In the genomic region with DNA sequence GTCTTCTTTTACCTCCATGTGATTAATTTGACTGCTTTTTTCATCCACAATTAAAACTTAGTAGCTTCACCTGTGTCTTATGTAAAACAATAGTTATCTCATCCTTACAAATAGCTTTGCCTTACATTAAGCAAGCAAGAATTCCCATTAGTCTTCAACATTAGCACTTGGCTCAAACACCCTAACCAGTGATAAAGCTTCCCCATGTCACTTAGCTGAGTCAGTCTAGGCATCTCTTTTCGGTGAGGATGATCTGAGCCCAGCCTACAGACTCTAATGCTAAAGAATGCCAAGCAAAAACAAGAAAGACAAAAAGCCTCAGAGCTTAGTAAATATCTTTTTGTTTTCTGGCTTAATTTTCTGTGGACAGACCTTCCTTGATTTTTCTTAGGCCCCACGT, we compare ENCODE assay signal across 2 cellular contexts.
TF ChIP-seq lines count a peak whose summit lies in the region.

No MANE protein-coding gene starts in this region.

TF ChIP-seq in HCT116, 20 proteins besides CTCF, POLR2A, EP300 and RAD21:
- TF ChIP-seq TCF7L2 (IDR thresholded peaks at IDR 0.05; ENCODE audit: borderline replicate concordance, extremely low read depth, insufficient read depth, insufficient read length) (no peak), EZH2 (IDR thresholded peaks at IDR 0.05) (no peak), CBX3 (IDR thresholded peaks at IDR 0.05; ENCODE audit: low read depth) (no peak), CEBPB (IDR thresholded peaks at IDR 0.05; ENCODE audit: low read depth) (no peak), YY1 (IDR thresholded peaks at IDR 0.05; ENCODE audit: extremely low read depth, insufficient replicate concordance, low read depth, low read length) (no peak), EZH2phosphoT487 (IDR thresholded peaks at IDR 0.05; ENCODE audit: borderline replicate concordance) (no peak), SRF (IDR thresholded peaks at IDR 0.05; ENCODE audit: low read depth) (no peak), ZFX (IDR thresholded peaks at IDR 0.05) (no peak), EGR1 (IDR thresholded peaks at IDR 0.05; ENCODE audit: low read depth) (no peak), POLR2AphosphoS5 (IDR thresholded peaks at IDR 0.05; ENCODE audit: low read depth, low read length) (no peak), JUND (IDR thresholded peaks at IDR 0.05) (no peak), FOSL1 (IDR thresholded peaks at IDR 0.05; ENCODE audit: low read depth) (no peak), ZNF274 (IDR thresholded peaks at IDR 0.05; ENCODE audit: low read depth, low read length) (no peak), SP1 (IDR thresholded peaks at IDR 0.05; ENCODE audit: low read depth) (no peak), SIN3A (IDR thresholded peaks at IDR 0.05; ENCODE audit: low read depth) (no peak), ELF1 (IDR thresholded peaks at IDR 0.05; ENCODE audit: borderline replicate concordance, low read depth) (no peak)
- TF ChIP-seq, protein P1, sequence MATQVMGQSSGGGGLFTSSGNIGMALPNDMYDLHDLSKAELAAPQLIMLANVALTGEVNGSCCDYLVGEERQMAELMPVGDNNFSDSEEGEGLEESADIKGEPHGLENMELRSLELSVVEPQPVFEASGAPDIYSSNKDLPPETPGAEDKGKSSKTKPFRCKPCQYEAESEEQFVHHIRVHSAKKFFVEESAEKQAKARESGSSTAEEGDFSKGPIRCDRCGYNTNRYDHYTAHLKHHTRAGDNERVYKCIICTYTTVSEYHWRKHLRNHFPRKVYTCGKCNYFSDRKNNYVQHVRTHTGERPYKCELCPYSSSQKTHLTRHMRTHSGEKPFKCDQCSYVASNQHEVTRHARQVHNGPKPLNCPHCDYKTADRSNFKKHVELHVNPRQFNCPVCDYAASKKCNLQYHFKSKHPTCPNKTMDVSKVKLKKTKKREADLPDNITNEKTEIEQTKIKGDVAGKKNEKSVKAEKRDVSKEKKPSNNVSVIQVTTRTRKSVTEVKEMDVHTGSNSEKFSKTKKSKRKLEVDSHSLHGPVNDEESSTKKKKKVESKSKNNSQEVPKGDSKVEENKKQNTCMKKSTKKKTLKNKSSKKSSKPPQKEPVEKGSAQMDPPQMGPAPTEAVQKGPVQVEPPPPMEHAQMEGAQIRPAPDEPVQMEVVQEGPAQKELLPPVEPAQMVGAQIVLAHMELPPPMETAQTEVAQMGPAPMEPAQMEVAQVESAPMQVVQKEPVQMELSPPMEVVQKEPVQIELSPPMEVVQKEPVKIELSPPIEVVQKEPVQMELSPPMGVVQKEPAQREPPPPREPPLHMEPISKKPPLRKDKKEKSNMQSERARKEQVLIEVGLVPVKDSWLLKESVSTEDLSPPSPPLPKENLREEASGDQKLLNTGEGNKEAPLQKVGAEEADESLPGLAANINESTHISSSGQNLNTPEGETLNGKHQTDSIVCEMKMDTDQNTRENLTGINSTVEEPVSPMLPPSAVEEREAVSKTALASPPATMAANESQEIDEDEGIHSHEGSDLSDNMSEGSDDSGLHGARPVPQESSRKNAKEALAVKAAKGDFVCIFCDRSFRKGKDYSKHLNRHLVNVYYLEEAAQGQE (IDR thresholded peaks at IDR 0.05; ENCODE audit: low read depth): no peak
- TF ChIP-seq, protein P2, sequence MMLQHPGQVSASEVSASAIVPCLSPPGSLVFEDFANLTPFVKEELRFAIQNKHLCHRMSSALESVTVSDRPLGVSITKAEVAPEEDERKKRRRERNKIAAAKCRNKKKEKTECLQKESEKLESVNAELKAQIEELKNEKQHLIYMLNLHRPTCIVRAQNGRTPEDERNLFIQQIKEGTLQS (IDR thresholded peaks at IDR 0.05): no peak
- TF ChIP-seq, protein P3, sequence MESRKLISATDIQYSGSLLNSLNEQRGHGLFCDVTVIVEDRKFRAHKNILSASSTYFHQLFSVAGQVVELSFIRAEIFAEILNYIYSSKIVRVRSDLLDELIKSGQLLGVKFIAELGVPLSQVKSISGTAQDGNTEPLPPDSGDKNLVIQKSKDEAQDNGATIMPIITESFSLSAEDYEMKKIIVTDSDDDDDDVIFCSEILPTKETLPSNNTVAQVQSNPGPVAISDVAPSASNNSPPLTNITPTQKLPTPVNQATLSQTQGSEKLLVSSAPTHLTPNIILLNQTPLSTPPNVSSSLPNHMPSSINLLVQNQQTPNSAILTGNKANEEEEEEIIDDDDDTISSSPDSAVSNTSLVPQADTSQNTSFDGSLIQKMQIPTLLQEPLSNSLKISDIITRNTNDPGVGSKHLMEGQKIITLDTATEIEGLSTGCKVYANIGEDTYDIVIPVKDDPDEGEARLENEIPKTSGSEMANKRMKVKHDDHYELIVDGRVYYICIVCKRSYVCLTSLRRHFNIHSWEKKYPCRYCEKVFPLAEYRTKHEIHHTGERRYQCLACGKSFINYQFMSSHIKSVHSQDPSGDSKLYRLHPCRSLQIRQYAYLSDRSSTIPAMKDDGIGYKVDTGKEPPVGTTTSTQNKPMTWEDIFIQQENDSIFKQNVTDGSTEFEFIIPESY (IDR thresholded peaks at IDR 0.05; ENCODE audit: extremely low read depth, insufficient replicate concordance, low read length): no peak
- TF ChIP-seq, protein P4, sequence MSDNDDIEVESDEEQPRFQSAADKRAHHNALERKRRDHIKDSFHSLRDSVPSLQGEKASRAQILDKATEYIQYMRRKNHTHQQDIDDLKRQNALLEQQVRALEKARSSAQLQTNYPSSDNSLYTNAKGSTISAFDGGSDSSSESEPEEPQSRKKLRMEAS (IDR thresholded peaks at IDR 0.05): no peak

TF ChIP-seq in HEK293T, 16 proteins besides CTCF, POLR2A, EP300 and RAD21 (continued from another document):
- TF ChIP-seq FOXM1 (IDR thresholded peaks at IDR 0.05; ENCODE audit: borderline replicate concordance) (no peak), FOXK2 (IDR thresholded peaks at IDR 0.05) (no peak), ZNF384 (IDR thresholded peaks at IDR 0.05) (no peak), FOXA1 (IDR thresholded peaks at IDR 0.05) (no peak), ELF4 (IDR thresholded peaks at IDR 0.05) (no peak), TARDBP (IDR thresholded peaks at IDR 0.05) (no peak), BHLHE40 (IDR thresholded peaks at IDR 0.05; ENCODE audit: borderline replicate concordance) (no peak), L3MBTL2 (conservative IDR thresholded peaks at IDR 0.05) (no peak), SP1 (IDR thresholded peaks at IDR 0.05) (no peak), NFRKB (IDR thresholded peaks at IDR 0.05) (no peak), CTBP1 (IDR thresholded peaks at IDR 0.05; ENCODE audit: borderline replicate concordance) (no peak), LEF1 (IDR thresholded peaks at IDR 0.05; ENCODE audit: borderline replicate concordance) (no peak), HDGF (IDR thresholded peaks at IDR 0.05; ENCODE audit: borderline replicate concordance) (no peak), ARNT (IDR thresholded peaks at IDR 0.05) (no peak)
- TF ChIP-seq, protein P5, sequence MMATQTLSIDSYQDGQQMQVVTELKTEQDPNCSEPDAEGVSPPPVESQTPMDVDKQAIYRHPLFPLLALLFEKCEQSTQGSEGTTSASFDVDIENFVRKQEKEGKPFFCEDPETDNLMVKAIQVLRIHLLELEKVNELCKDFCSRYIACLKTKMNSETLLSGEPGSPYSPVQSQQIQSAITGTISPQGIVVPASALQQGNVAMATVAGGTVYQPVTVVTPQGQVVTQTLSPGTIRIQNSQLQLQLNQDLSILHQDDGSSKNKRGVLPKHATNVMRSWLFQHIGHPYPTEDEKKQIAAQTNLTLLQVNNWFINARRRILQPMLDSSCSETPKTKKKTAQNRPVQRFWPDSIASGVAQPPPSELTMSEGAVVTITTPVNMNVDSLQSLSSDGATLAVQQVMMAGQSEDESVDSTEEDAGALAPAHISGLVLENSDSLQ (IDR thresholded peaks at IDR 0.05): no peak
